ENCODE assay signal across 2 cellular contexts in the genomic region with DNA sequence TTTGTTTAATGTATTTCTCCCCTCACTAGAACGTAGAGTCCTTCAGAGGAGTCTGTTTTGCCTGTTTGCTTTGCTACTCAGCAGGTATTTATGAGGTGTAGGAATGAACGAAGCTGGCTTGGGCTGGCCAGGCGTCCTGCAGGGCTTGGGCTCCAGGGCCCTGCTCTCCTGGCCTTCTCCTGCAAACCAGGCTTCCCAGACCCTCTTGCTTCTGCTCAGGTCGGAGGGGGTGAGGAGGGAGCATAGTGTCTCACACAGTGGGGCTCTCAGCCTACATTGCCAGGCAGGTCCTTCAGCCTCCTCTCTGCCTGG.
A peak's percentile ranks its signal among the peaks of the same experiment; 100 is the strongest.
TF ChIP-seq lines count a peak whose summit lies in the region.

No MANE protein-coding gene starts in this region.

TF ChIP-seq in HEK293, 187 proteins besides CTCF, POLR2A, EP300 and RAD21:
- TF ChIP-seq ZIC2 (tag by site-specific recombination; IDR thresholded peaks at IDR 0.05) (0 out of 2 replicates have a peak, but pooled peaks have one; percentile 72), ZNF747 (tag by site-specific recombination; IDR thresholded peaks at IDR 0.05) (no peak)

TF ChIP-seq in H1, 55 proteins besides CTCF, POLR2A, EP300 and RAD21:
- TF ChIP-seq MAFK (IDR thresholded peaks at IDR 0.05; ENCODE audit: low read depth, low read length) (no peak), GABPA (IDR thresholded peaks at IDR 0.05; ENCODE audit: borderline replicate concordance, insufficient read depth, low read length) (no peak), CBX5 (IDR thresholded peaks at IDR 0.05; ENCODE audit: low read depth, low read length) (no peak), EZH2 (IDR thresholded peaks at IDR 0.05; ENCODE audit: low read depth, low read length, severe bottlenecking) (no peak), EGR1 (IDR thresholded peaks at IDR 0.05; ENCODE audit: borderline replicate concordance, low read depth, low read length) (no peak), RBBP5 (IDR thresholded peaks at IDR 0.05; ENCODE audit: borderline replicate concordance, low read depth, low read length) (no peak), SAP30 (IDR thresholded peaks at IDR 0.05; ENCODE audit: insufficient read depth, insufficient replicate concordance, low read length) (no peak), ASH2L (IDR thresholded peaks at IDR 0.05; ENCODE audit: low read length) (no peak), SP1 (IDR thresholded peaks at IDR 0.05; ENCODE audit: low read depth, low read length) (no peak), GTF2F1 (IDR thresholded peaks at IDR 0.05; ENCODE audit: borderline replicate concordance, low read depth, low read length) (no peak), TEAD4 (IDR thresholded peaks at IDR 0.05; ENCODE audit: low read depth, low read length) (no peak), RNF2 (IDR thresholded peaks at IDR 0.05; ENCODE audit: borderline replicate concordance, low read depth, low read length, missing control alignments, poor library complexity, severe bottlenecking) (no peak), BACH1 (IDR thresholded peaks at IDR 0.05; ENCODE audit: low read length) (no peak), CEBPB (IDR thresholded peaks at IDR 0.05; ENCODE audit: low read depth, low read length) (no peak), NANOG (IDR thresholded peaks at IDR 0.05; ENCODE audit: insufficient read depth, low read depth, low read length, poor library complexity, severe bottlenecking) (no peak), SIN3A (conservative IDR thresholded peaks at IDR 0.05 in 1 of 2, IDR thresholded peaks at IDR 0.05 in 1 of 2; ENCODE audit: low read depth in 1 of 2, low read length in 2 of 2) (no peak), TAF1 (IDR thresholded peaks at IDR 0.05; ENCODE audit: low read depth, low read length) (no peak), SP2 (IDR thresholded peaks at IDR 0.05; ENCODE audit: low read length) (no peak)
